36 cellular contexts compared by ENCODE assay signal in the genomic region with DNA sequence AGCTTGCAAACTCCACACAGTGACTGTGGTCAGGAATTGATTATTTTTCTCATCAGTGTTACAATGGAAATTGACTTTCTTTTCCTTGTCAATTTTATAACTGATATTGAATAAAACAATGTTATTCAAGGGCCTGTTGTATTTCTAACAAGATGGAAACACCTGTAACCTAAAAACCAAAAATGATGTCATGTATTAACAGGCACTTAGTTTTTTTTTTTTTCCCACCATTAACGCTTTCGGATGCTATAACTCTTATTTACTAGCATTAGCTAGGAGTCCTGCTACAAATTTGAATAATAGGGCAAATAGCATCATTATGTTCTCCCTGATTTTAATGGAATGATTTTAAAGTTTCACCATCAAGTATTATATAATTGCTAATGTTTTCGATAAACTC. TPM values are rescaled to one million over a fixed set of nuclear protein-coding genes. Genes with fewer than 3 reads are reported as not detected.
"Had no signal": no experiment of that assay in that cellular context is flagged by ENCODE, and none has a peak within 500 bp of the region (broad histone marks: within the 10 kb centered on the region; RNA-seq: fewer than 3 reads in every experiment).

No MANE protein-coding gene starts in this region.

- H3K9ac ChIP-seq: KMS-11 had no signal

- DNase-seq: Karpas-422, Kasumi-1, MG63, MM.1S, MV-4-11, NCI-H1048, NCI-H1092, NCI-H1092 treated with DMSO at 0.1 percent for 48 hours, NCI-H1105, NCI-H1105 treated with DMSO at 0.1 percent for 48 hours, NCI-H1417, NCI-H1417 treated with DMSO at 0.1 percent for 48 hours, NCI-H1436, NCI-H1436 treated with DMSO at 0.1 percent for 48 hours, NCI-H146, NCI-H1694, NCI-H1694 treated with DMSO at 0.1 percent for 48 hours, NCI-H187, NCI-H187 treated with DMSO at 0.1 percent for 48 hours, NCI-H1930, NCI-H2029, NCI-H2029 treated with DMSO at 0.1 percent for 48 hours, NCI-H2081, NCI-H2081 treated with DMSO at 0.1 percent for 48 hours, NCI-H2107, NCI-H2171, NCI-H2171 treated with DMSO at 0.1 percent for 48 hours, NCI-H2227 treated with DMSO at 0.1 percent for 48 hours, NCI-H226, NCI-H345, NCI-H446, NCI-H446 treated with DMSO at 0.1 percent for 48 hours, NCI-H510A, NCI-H510A treated with DMSO at 0.1 percent for 48 hours had no signal

- H3K4me3 ChIP-seq: MG63 had no signal

- H3K36me3 ChIP-seq: MG63 had no signal

- H3K4me2 ChIP-seq: KMS-11 had no signal

- H3K27ac ChIP-seq: KMS-11 had no signal

- H3K9me3 ChIP-seq: MG63 had no signal

- H3K27me3 ChIP-seq: MG63 had no signal

RNA-seq across cellular contexts. Expression of a gene that starts 30.3 kb away (rescaled TPM):
- total RNA-seq: M059J had no signal
